8 cellular contexts compared by ENCODE assay signal in genomic region chr15:45714501-45715488, GRCh38.
DNase-seq lines count a peak whose midpoint lies in the region; ATAC-seq, FAIRE-seq and TF ChIP-seq lines count a peak whose summit lies in the region.

No MANE protein-coding gene starts in this region.

- ATAC-seq in HG02885 (IDR thresholded peaks at IDR 0.05; ENCODE audit: poor library complexity, unreplicated experiment) (peak; percentile 89), HG03378 (IDR thresholded peaks at IDR 0.05; ENCODE audit: unreplicated experiment) (no peak)

- H3K36me3 ChIP-seq in GM06990 (ENCODE audit: control insufficient read depth, insufficient read depth, low read length): no peaks in the 10 kb centered on the region

- H3K27ac Mint-ChIP-seq in nephron: peak overlapping the region in 2 of 3 experiments; percentile 2 to 4

- DNase-seq in GM06990 (ENCODE audit: extremely low read depth, insufficient read length) (no peak), NCI-H345 treated with DMSO at 0.1 percent for 48 hours (lab: John Stamatoyannopoulos, UW; ENCODE audit: unreplicated experiment) (peak; percentile 4), fibroblast of gingiva (ENCODE audit: low read depth) (peak; percentile 56), urothelium cell line (ENCODE audit: low spot score) (peak; percentile 44)
- DNase-seq in activated CD8-positive, alpha-beta memory T cell treated with anti-CD3 and anti-CD28 coated beads for 24 hours: peak; percentile 65

- FAIRE-seq in urothelium cell line (lab: Jason Lieb, UNC): peak; percentile 30

- no peaks in the 10 kb centered on the region for H3K27me3 ChIP-seq in GM06990 (replicated peaks; ENCODE audit: control insufficient read depth, insufficient read depth, low read length)

- peak overlapping the region in 2 of 3 experiments; percentile 48 to 56 for H3K4me3 Mint-ChIP-seq in nephron

- no peak overlapping the region for H3K4me3 ChIP-seq in GM06990 (replicated peaks; ENCODE audit: low read depth, low read length)

- H3K4me1 Mint-ChIP-seq in nephron: peaks cover 10% of the 10 kb centered on the region

- no peaks in the 10 kb centered on the region for H3K9me3 Mint-ChIP-seq in nephron

- TF ChIP-seq CTCF in GM06990 (IDR thresholded peaks at IDR 0.05; ENCODE audit: insufficient read depth, low read length, poor library complexity, severe bottlenecking) (peak; percentile 79), nephron (IDR thresholded peaks at IDR 0.05; ENCODE audit: unreplicated experiment in 3 of 3) (peak; percentile 85 to 92 (median 89))

- peaks cover 3% of the 10 kb centered on the region for H3K36me3 Mint-ChIP-seq in nephron (ENCODE audit: low read depth)

- peaks cover 4% of the 10 kb centered on the region for H3K27me3 Mint-ChIP-seq in nephron (ENCODE audit: low read depth)
